ENCODE assay signal across 16 cellular contexts in genomic region chr6:150666071-150666470, GRCh38.
DNase-seq lines count a peak whose midpoint lies in the region; ATAC-seq, FAIRE-seq and TF ChIP-seq lines count a peak whose summit lies in the region.
"Had no signal": no experiment of that assay in that cellular context is flagged by ENCODE, and none has a peak within 500 bp of the region (broad histone marks: within the 10 kb centered on the region; RNA-seq: fewer than 3 reads in every experiment).

No MANE protein-coding gene starts in this region.

- TF ChIP-seq POLR2A in stomach (IDR thresholded peaks at IDR 0.05), result no peak

- TF ChIP-seq CTCF in bronchial epithelial cell (IDR thresholded peaks at IDR 0.05; ENCODE audit: insufficient read depth, low read length, severe bottlenecking) (no peak), lung (IDR thresholded peaks at IDR 0.05; ENCODE audit: control extremely low read depth, extremely low read depth) (no peak), stomach (IDR thresholded peaks at IDR 0.05) (no peak)

- H3K4me1 ChIP-seq in lung (ENCODE audit: control insufficient read depth in 2 of 2, insufficient read depth in 2 of 2, low read length in 2 of 2) (peaks cover 2 to 20% of the 10 kb centered on the region in 2 donors), stomach (peaks cover 5 to 47% (median 25%) of the 10 kb centered on the region in 4 donors)

- peak; percentile 92 for FAIRE-seq in bronchial epithelial cell (lab: Jason Lieb, UNC)

- WGBS in lung, 2 donors, result 45 to 59% methylated on average over 5 of the region's 5 CpGs
- WGBS in stomach, 5 donors, result 58 to 80% (median 67%) methylated on average over 5 of the region's 5 CpGs

- ATAC-seq in lung (ENCODE audit: insufficient read depth, low FRiP score) (no peak), GM21825 (IDR thresholded peaks at IDR 0.05; ENCODE audit: unreplicated experiment) (no peak)

- intact Hi-C loops in stomach (cut with DNase I; ENCODE audit: low total_unique reads), result no loop called here

- H3K9me3 ChIP-seq in lung (ENCODE audit: control insufficient read depth in 2 of 2, insufficient read depth in 1 of 2, low read length in 1 of 2) (no peaks in the 10 kb centered on the region), stomach (no peaks in the 10 kb centered on the region)
- H3K9me3 ChIP-seq: HAP-1, SJCRH30 had no signal

- H3K27ac ChIP-seq in lung (ENCODE audit: low read depth in 1 of 2, low read length in 1 of 2) (peak overlapping the region; percentile 29 to 40), stomach (peak overlapping the region; percentile 36 to 69 (median 53))
- H3K27ac ChIP-seq: 22Rv1, SJCRH30 had no signal

- H3K4me3 ChIP-seq in bronchial epithelial cell (ENCODE audit: low read depth, low read length), result no peak overlapping the region
- no peak overlapping the region for H3K4me3 ChIP-seq in lung
- no peak overlapping the region for H3K4me3 ChIP-seq in stomach
- H3K4me3 ChIP-seq: HAP-1, SJCRH30 had no signal

- DNase-seq in DMS 273 (lab: John Stamatoyannopoulos, UW; ENCODE audit: unreplicated experiment) (peak; percentile 6), DMS 273 treated with DMSO at 0.1 percent for 48 hours (lab: John Stamatoyannopoulos, UW) (no peak), bronchial epithelial cell (ENCODE audit: low read depth) (no peak), lung (ENCODE audit: low spot score) (no peak), stomach (no peak), NCI-H446 (lab: John Stamatoyannopoulos, UW) (no peak), germinal center (ENCODE audit: low spot score) (no peak)
- DNase-seq: activated CD8-positive, alpha-beta memory T cell treated with anti-CD3 and anti-CD28 coated beads for 24 hours; effector CD4-positive, alpha-beta T cell; EL; NCI-H1105 treated with DMSO at 0.1 percent for 48 hours; NCI-H2227 treated with DMSO at 0.1 percent for 48 hours; SJCRH30 had no signal

- TF ChIP-seq EP300 in stomach (IDR thresholded peaks at IDR 0.05), result no peak

- H3K27me3 ChIP-seq in bronchial epithelial cell (ENCODE audit: control insufficient read depth, insufficient read depth, low read length), result no peaks in the 10 kb centered on the region
- no peaks in the 10 kb centered on the region for H3K27me3 ChIP-seq in lung (ENCODE audit: control insufficient read depth, insufficient read depth)
- H3K27me3 ChIP-seq in stomach, result no peaks in the 10 kb centered on the region
- H3K27me3 ChIP-seq: SJCRH30 had no signal

- no peaks in the 10 kb centered on the region for H3K36me3 ChIP-seq in bronchial epithelial cell (ENCODE audit: control insufficient read depth, insufficient read depth, low read length)
- no peaks in the 10 kb centered on the region for H3K36me3 ChIP-seq in lung (ENCODE audit: control insufficient read depth in 2 of 2, insufficient read depth in 2 of 2, low read length in 2 of 2)
- H3K36me3 ChIP-seq in stomach, result no peaks in the 10 kb centered on the region
- H3K36me3 ChIP-seq: HAP-1, SJCRH30 had no signal
